12 cellular contexts compared by ENCODE assay signal in genomic region chr5:849651-850301, GRCh38. TPM values are rescaled to one million over a fixed set of nuclear protein-coding genes. Genes with fewer than 3 reads are reported as not detected.
A peak's percentile ranks its signal among the peaks of the same experiment; 100 is the strongest.
DNase-seq lines count a peak whose midpoint lies in the region; ATAC-seq and TF ChIP-seq lines count a peak whose summit lies in the region.
"Had no signal": no experiment of that assay in that cellular context is flagged by ENCODE, and none has a peak within 500 bp of the region (broad histone marks: within the 10 kb centered on the region; RNA-seq: fewer than 3 reads in every experiment).

No MANE protein-coding gene starts in this region.

- POLR2A ChIA-PET in Caco-2 (lab: Charles Lee) (no interaction called here), WTC11 (lab: Charles Lee) (no interaction called here)

- no peak; the same call in 1 of the 2 replicates for ATAC-seq in WTC11
- ATAC-seq in HG03571 (IDR thresholded peaks at IDR 0.05; ENCODE audit: unreplicated experiment) = no peak

- no peak for TF ChIP-seq CTCF in Caco-2 (IDR thresholded peaks at IDR 0.05; ENCODE audit: insufficient read depth in 1 of 2, low read depth in 1 of 2, low read length in 1 of 2, severe bottlenecking in 1 of 2, unreplicated experiment in 1 of 2)
- TF ChIP-seq CTCF in WTC11 (IDR thresholded peaks at IDR 0.05) = no peak
- no peak for TF ChIP-seq CTCF in GM13976 (IDR thresholded peaks at IDR 0.05; ENCODE audit: borderline replicate concordance, control extremely low read depth, extremely low read depth, insufficient read depth, missing control alignments)

- no peaks in the 10 kb centered on the region for H3K9me3 Mint-ChIP-seq in Caco-2 (ENCODE audit: unreplicated experiment)
- no peaks in the 10 kb centered on the region for H3K9me3 Mint-ChIP-seq in WTC11
- H3K9me3 Mint-ChIP-seq: activated CD4-positive, alpha-beta memory T cell treated with anti-CD3 and anti-CD28 coated beads, Interleukin-2, amount 10 ng/mL, durations not matched to agents 7 days and 5 days; CD8-positive, alpha-beta memory T cell; dendritic cell treated with granulocyte-macrophage colony-stimulating factor and Interleukin-4, amounts not matched to agents 40 ng/mL and 50 ng/mL, for 4 days had no signal

- CTCF ChIA-PET in Caco-2 (lab: Charles Lee) = no interaction called here
- CTCF ChIA-PET in WTC11 (lab: Charles Lee) = no interaction called here

- DNase-seq in Caco-2 = peak in 1 of 2 experiments; percentile 36
- peak; percentile 9 for DNase-seq in WTC11 (ENCODE audit: low spot score)
- DNase-seq in iPS-NIHi11 (ENCODE audit: low spot score) = peak; percentile 13
- DNase-seq in posterior vena cava (ENCODE audit: low spot score) = peak; percentile 88
- DNase-seq in activated CD4-positive, alpha-beta T cell treated with anti-CD3 and anti-CD28 coated beads for 1 hour = no peak
- no peak for DNase-seq in GM13976 (ENCODE audit: low spot score)
- DNase-seq in hypothalamus (lab: John Stamatoyannopoulos, UW) = no peak
- DNase-seq: activated CD4-positive, alpha-beta memory T cell treated with anti-CD3 and anti-CD28 coated beads, Interleukin-2, amount 10 ng/mL, durations not matched to agents 7 days and 5 days had no signal

- H3K4me3 Mint-ChIP-seq in Caco-2 (ENCODE audit: unreplicated experiment) (peak overlapping the region; percentile 37), WTC11 (no peak overlapping the region)
- H3K4me3 Mint-ChIP-seq: activated CD4-positive, alpha-beta memory T cell treated with anti-CD3 and anti-CD28 coated beads, Interleukin-2, amount 10 ng/mL, durations not matched to agents 7 days and 5 days; activated naive CD8-positive, alpha-beta T cell; CD8-positive, alpha-beta memory T cell; dendritic cell treated with granulocyte-macrophage colony-stimulating factor and Interleukin-4, amounts not matched to agents 40 ng/mL and 50 ng/mL, for 4 days had no signal

- BruUV-seq in Caco-2 (replicated peaks; lab: Mats Ljungman, UMichigan) = no TSS peak

- peaks cover 15% of the 10 kb centered on the region for H3K27me3 Mint-ChIP-seq in Caco-2 (ENCODE audit: insufficient read depth, unreplicated experiment)
- H3K27me3 Mint-ChIP-seq in WTC11 (ENCODE audit: low read depth) = no peaks in the 10 kb centered on the region; the same call in 1 of the 2 replicates
- H3K27me3 Mint-ChIP-seq: activated CD4-positive, alpha-beta memory T cell treated with anti-CD3 and anti-CD28 coated beads, Interleukin-2, amount 10 ng/mL, durations not matched to agents 7 days and 5 days had no signal

- peaks cover 21% of the 10 kb centered on the region for H3K4me1 ChIP-seq in Caco-2

- H3K27ac Mint-ChIP-seq in Caco-2 (ENCODE audit: unreplicated experiment) = peak overlapping the region; percentile 39
- no peak overlapping the region for H3K27ac Mint-ChIP-seq in WTC11
- H3K27ac Mint-ChIP-seq: activated CD4-positive, alpha-beta memory T cell treated with anti-CD3 and anti-CD28 coated beads, Interleukin-2, amount 10 ng/mL, durations not matched to agents 7 days and 5 days; activated naive CD8-positive, alpha-beta T cell; CD8-positive, alpha-beta memory T cell; dendritic cell treated with granulocyte-macrophage colony-stimulating factor and Interleukin-4, amounts not matched to agents 40 ng/mL and 50 ng/mL, for 4 days had no signal

- H3K36me3 Mint-ChIP-seq in Caco-2 (ENCODE audit: insufficient read depth, unreplicated experiment) (peaks cover 11% of the 10 kb centered on the region), WTC11 (peaks cover 2% of the 10 kb centered on the region; the same call in 1 of the 2 replicates)
- H3K36me3 Mint-ChIP-seq: CD8-positive, alpha-beta memory T cell had no signal

- no peaks in the 10 kb centered on the region for H3K9me3 ChIP-seq in Caco-2

- peak overlapping the region; percentile 22 for H3K4me3 ChIP-seq in Caco-2 (ENCODE audit: low read depth, low read length)

- no peaks in the 10 kb centered on the region for H3K4me1 Mint-ChIP-seq in Caco-2 (ENCODE audit: low read depth, unreplicated experiment)
- no peaks in the 10 kb centered on the region for H3K4me1 Mint-ChIP-seq in WTC11

- peaks cover 3% of the 10 kb centered on the region; the same call in 1 of the 2 replicates for H3K27me3 ChIP-seq in Caco-2 (replicated peaks; ENCODE audit: control insufficient read depth, insufficient read depth, low read length)

- no peaks in the 10 kb centered on the region for H3K36me3 ChIP-seq in Caco-2 (ENCODE audit: control insufficient read depth, insufficient read depth, low read length)

- intact Hi-C loops in Caco-2 (cut with micrococcal nuclease; ENCODE audit: unreplicated experiment) (no loop called here), posterior vena cava (cut with DNase I) (no loop called here)

- in situ Hi-C loops in GM13976 (cut with MboI; ENCODE audit: low sequenced_read_pairs, unreplicated experiment) = loop anchor here (25.0 kb wide), 1 partner anchor 112 kb away; no protein-coding TSS in a partner anchor

TF ChIP-seq in WTC11, 78 proteins besides CTCF, POLR2A, EP300 and RAD21 (continues in another document):
- no peak for TF ChIP-seq JAZF1 (CRISPR knock-in tag; IDR thresholded peaks at IDR 0.05)
- TF ChIP-seq HMGXB4 (CRISPR knock-in tag; IDR thresholded peaks at IDR 0.05) = no peak
- no peak for TF ChIP-seq RORB (CRISPR knock-in tag; IDR thresholded peaks at IDR 0.05)
- no peak for TF ChIP-seq NR3C1 (CRISPR knock-in tag; conservative IDR thresholded peaks at IDR 0.05; ENCODE audit: low read depth)
- TF ChIP-seq ATF1 (CRISPR knock-in tag; IDR thresholded peaks at IDR 0.05) = no peak
- no peak for TF ChIP-seq ZNF281 (CRISPR knock-in tag; IDR thresholded peaks at IDR 0.05)
- no peak for TF ChIP-seq MLX (CRISPR knock-in tag; IDR thresholded peaks at IDR 0.05)
- no peak for TF ChIP-seq TCF7 (CRISPR knock-in tag; IDR thresholded peaks at IDR 0.05; ENCODE audit: low read depth)
- TF ChIP-seq PRRX2 (CRISPR knock-in tag; IDR thresholded peaks at IDR 0.05) = no peak
- no peak for TF ChIP-seq IRF1 (CRISPR knock-in tag; IDR thresholded peaks at IDR 0.05)
- TF ChIP-seq TP53 (CRISPR knock-in tag; IDR thresholded peaks at IDR 0.05) = no peak

RNA-seq across cellular contexts. Expression of gene ZDHHC11, which starts 1.0 kb away (rescaled TPM):
- total RNA-seq in Caco-2 (2022) (3.6 and 5.0 TPM in 2 replicates), WTC11 (2021) (21.4 to 37.5 TPM (median 37.3 TPM) in 3 replicates), posterior vena cava (10 to 100 TPM in 1 of 2 donors, 1 to 10 TPM in 1; 8.9 to 29.1 TPM)

RNA-seq across cellular contexts. Expression of gene BRD9, which starts 42.8 kb away (rescaled TPM):
- total RNA-seq in Caco-2 (2022) (76.2 and 77.5 TPM in 2 replicates), WTC11 (2021) (50.5 to 55.6 TPM (median 50.9 TPM) in 3 replicates), posterior vena cava (10 to 100 TPM; 28.6 to 36.0 TPM)

RNA-seq across cellular contexts. Expression of gene TRIP13, which starts 42.9 kb away (rescaled TPM):
- 40.2 and 42.5 TPM in 2 replicates for total RNA-seq in Caco-2 (2022)
- total RNA-seq in WTC11 (2021) = 31.4 to 35.0 TPM (median 33.7 TPM) in 3 replicates
- 1 to 10 TPM in 1 of 2 donors, under 1 TPM in 1; 0.95 to 1.6 TPM for total RNA-seq in posterior vena cava

Comparison
In these comparisons a context has a peak if more than half of its experiments do, and no peak if none do; other contexts are left out.
1. DNase-seq: peak in WTC11 (single experiment), iPS-NIHi11 (single experiment) and posterior vena cava (single experiment); none in activated CD4-positive, alpha-beta T cell treated with anti-CD3 and anti-CD28 coated beads for 1 hour (single experiment), GM13976 (single experiment) and hypothalamus (0 of 51).
2. RNA of gene TRIP13, which starts 42.9 kb away (total RNA-seq): 40.2 to 42.5 TPM in Caco-2 and 31.4 to 35.0 TPM in WTC11; 0.95 to 1.6 TPM in posterior vena cava; every median in the first group is over 10 times any median in the second.